ENCODE assay signal across 17 cellular contexts in genomic region chr4:128345650-128346049, GRCh38. TPM values are rescaled to one million over a fixed set of nuclear protein-coding genes. Genes with fewer than 3 reads are reported as not detected.
DNase-seq lines count a peak whose midpoint lies in the region; ATAC-seq and TF ChIP-seq lines count a peak whose summit lies in the region.
"Had no signal": no experiment of that assay in that cellular context is flagged by ENCODE, and none has a peak within 500 bp of the region (broad histone marks: within the 10 kb centered on the region; RNA-seq: fewer than 3 reads in every experiment).

No MANE protein-coding gene starts in this region.

- BruUV-seq in IMR-90 (replicated peaks; lab: Mats Ljungman, UMichigan): no TSS peak

- H3K4me1 ChIP-seq in IMR-90 (ENCODE audit: control insufficient read depth, insufficient read depth, low read length) (peaks cover 18% of the 10 kb centered on the region), osteoblast (ENCODE audit: insufficient read depth, low read length) (peaks cover 23% of the 10 kb centered on the region), uterus (no peaks in the 10 kb centered on the region)

- 0 out of 4 replicates have a peak, but pooled peaks cover 0 to 4% of the 10 kb centered on the region in 2 experiments for H3K79me1 ChIP-seq in IMR-90 (ENCODE audit: low read depth in 1 of 2, low read length in 2 of 2)

- H2AK9ac ChIP-seq in IMR-90 (replicated peaks; ENCODE audit: low read depth, low read length, poor library complexity): no peak overlapping the region

- H3K23ac ChIP-seq in IMR-90 (ENCODE audit: low read depth, low read length): no peak overlapping the region

- dilution Hi-C loops in IMR-90 (cut with HindIII; ENCODE audit: low sequenced_read_pairs, unreplicated experiment): no loop called here

- no peaks in the 10 kb centered on the region for H3K79me2 ChIP-seq in osteoblast (ENCODE audit: insufficient read depth, low read length)

- H4K91ac ChIP-seq in IMR-90 (ENCODE audit: insufficient read depth, low read depth, low read length): no peak overlapping the region

- no peak overlapping the region for H3K27ac ChIP-seq in IMR-90 (ENCODE audit: insufficient read depth, low read length)
- peak overlapping the region; percentile 1 for H3K27ac ChIP-seq in osteoblast (ENCODE audit: low read depth, low read length)
- H3K27ac ChIP-seq in uterus: no peak overlapping the region

- H3K27me3 ChIP-seq in IMR-90 (ENCODE audit: control insufficient read depth, insufficient read depth, low read length) (no peaks in the 10 kb centered on the region), osteoblast (ENCODE audit: insufficient read depth, low read length) (no peaks in the 10 kb centered on the region), uterus (no peaks in the 10 kb centered on the region)

- peak overlapping the region; percentile 1; the same call in 1 of the 2 replicates for H3K18ac ChIP-seq in IMR-90 (ENCODE audit: low read depth, low read length)

- in situ Hi-C loops in IMR-90 (cut with MboI; ENCODE audit: low sequenced_read_pairs): no loop called here

- POLR2A ChIA-PET in IMR-90 (lab: Charles Lee; ENCODE audit: unreplicated experiment): no interaction called here

- no peak for TF ChIP-seq POLR2A in IMR-90 (IDR thresholded peaks at IDR 0.05; ENCODE audit: low read depth, low read length)
- TF ChIP-seq POLR2A in uterus (IDR thresholded peaks at IDR 0.05): no peak

- no peaks in the 10 kb centered on the region for H3K9me3 Mint-ChIP-seq in activated T-helper 2 cell treated with anti-CD3 and anti-CD28 coated beads, Interferon-gamma antibody, Interleukin-2, Interleukin-4, amounts not matched to agents 10 μg/mL and 5 μg/mL and 100 μg/mL, durations not matched to agents 14 hours and 24 hours and 36 hours
- H3K9me3 Mint-ChIP-seq: GM23338, H9 had no signal

- no peak overlapping the region for H3K4me3 Mint-ChIP-seq in activated T-helper 2 cell treated with anti-CD3 and anti-CD28 coated beads, Interferon-gamma antibody, Interleukin-2, Interleukin-4, amounts not matched to agents 10 μg/mL and 5 μg/mL and 100 μg/mL, durations not matched to agents 14 hours and 24 hours and 36 hours (ENCODE audit: low read depth)
- H3K4me3 Mint-ChIP-seq: CD4-positive, alpha-beta memory T cell; GM23338; H9 had no signal

- H3K9ac ChIP-seq in IMR-90 (ENCODE audit: low read depth, low read length): no peak overlapping the region

- no peak overlapping the region for H3K56ac ChIP-seq in IMR-90 (ENCODE audit: extremely low read depth, insufficient read depth, low read length)

- ATAC-seq in IMR-90 (ENCODE audit: low read depth): no peak
- ATAC-seq: GM23338, HCT116 had no signal

- H3K4me1 Mint-ChIP-seq in activated T-helper 2 cell treated with anti-CD3 and anti-CD28 coated beads, Interferon-gamma antibody, Interleukin-2, Interleukin-4, amounts not matched to agents 10 μg/mL and 5 μg/mL and 100 μg/mL, durations not matched to agents 14 hours and 24 hours and 36 hours (ENCODE audit: low read depth): peaks cover 2% of the 10 kb centered on the region
- H3K4me1 Mint-ChIP-seq: CD4-positive, alpha-beta memory T cell had no signal

- H3K4me2 ChIP-seq in IMR-90 (ENCODE audit: low read depth, low read length) (no peak overlapping the region), osteoblast (ENCODE audit: insufficient read depth, low read length) (no peak overlapping the region)
- H3K4me2 ChIP-seq: GM23338 had no signal

- no peak overlapping the region for H2BK20ac ChIP-seq in IMR-90 (ENCODE audit: low read depth, low read length)

- CTCF ChIA-PET in IMR-90 (lab: Yijun Ruan, JAX): no interaction called here

- TF ChIP-seq RAD21 in IMR-90 (IDR thresholded peaks at IDR 0.05; ENCODE audit: low read length): no peak

- WGBS in IMR-90 (ENCODE audit: extremely low coverage in 2 of 2, insufficient read length in 1 of 2), 2 experiments: no CpG with 5 or more reads among the region's 1 CpG

- H2BK15ac ChIP-seq in IMR-90 (ENCODE audit: low read depth, low read length): peak overlapping the region; percentile 47; the same call in 1 of the 3 replicates

- H2AFZ ChIP-seq in IMR-90 (replicated peaks; ENCODE audit: low read length, poor library complexity): no peak overlapping the region
- H2AFZ ChIP-seq in osteoblast (ENCODE audit: low read length): no peak overlapping the region
- H2AFZ ChIP-seq: GM23338 had no signal

- H4K20me1 ChIP-seq in IMR-90 (ENCODE audit: insufficient read depth, low read length) (no peaks in the 10 kb centered on the region), osteoblast (ENCODE audit: insufficient read depth, low read length) (no peaks in the 10 kb centered on the region)

- 0 out of 2 replicates have a peak overlapping the region, but pooled peaks have one; percentile 2 for H2BK120ac ChIP-seq in IMR-90 (ENCODE audit: low read depth, low read length)

- no peak for DNase-seq in IMR-90
- DNase-seq in iris pigment epithelial cell (ENCODE audit: low read depth): peak; percentile 45
- DNase-seq in osteoblast (ENCODE audit: insufficient read length, low spot score, missing footprints): no peak
- no peak for DNase-seq in uterus
- DNase-seq in NCI-H748 treated with DMSO at 0.1 percent for 48 hours (lab: John Stamatoyannopoulos, UW): no peak
- DNase-seq in activated T-helper 2 cell treated with anti-CD3 and anti-CD28 coated beads, Interferon-gamma antibody, Interleukin-2, Interleukin-4, amounts not matched to agents 10 μg/mL and 5 μg/mL and 100 μg/mL, durations not matched to agents 14 hours and 24 hours and 36 hours (ENCODE audit: low spot score): no peak
- DNase-seq: 8988T; C1 segment of cervical spinal cord; Calu3; CD4-positive, alpha-beta memory T cell; COR-L47; DMS53; DMS79 treated with DMSO at 0.1 percent for 48 hours; GF-D8; H9 had no signal

- H3K27me3 Mint-ChIP-seq in activated T-helper 2 cell treated with anti-CD3 and anti-CD28 coated beads, Interferon-gamma antibody, Interleukin-2, Interleukin-4, amounts not matched to agents 10 μg/mL and 5 μg/mL and 100 μg/mL, durations not matched to agents 14 hours and 24 hours and 36 hours (ENCODE audit: low read depth): no peaks in the 10 kb centered on the region
- H3K27me3 Mint-ChIP-seq: CD4-positive, alpha-beta memory T cell had no signal

- H3K36me3 ChIP-seq in IMR-90 (ENCODE audit: control insufficient read depth, insufficient read depth, low read length) (no peaks in the 10 kb centered on the region), osteoblast (ENCODE audit: insufficient read depth, low read length) (no peaks in the 10 kb centered on the region), uterus (no peaks in the 10 kb centered on the region)

- no peak overlapping the region for H2AK5ac ChIP-seq in IMR-90 (ENCODE audit: low read depth, low read length)

- intact Hi-C loops in IMR-90 (cut with micrococcal nuclease) (no loop called here), uterus (cut with DNase I; ENCODE audit: low total_unique reads) (no loop called here)
- intact Hi-C loops in activated T-helper 2 cell treated with anti-CD3 and anti-CD28 coated beads, Interferon-gamma antibody, Interleukin-2, Interleukin-4, amounts not matched to agents 10 μg/mL and 5 μg/mL and 100 μg/mL, durations not matched to agents 14 hours and 24 hours and 36 hours (cut with micrococcal nuclease): no loop called here

- no peaks in the 10 kb centered on the region for H3K36me3 Mint-ChIP-seq in activated T-helper 2 cell treated with anti-CD3 and anti-CD28 coated beads, Interferon-gamma antibody, Interleukin-2, Interleukin-4, amounts not matched to agents 10 μg/mL and 5 μg/mL and 100 μg/mL, durations not matched to agents 14 hours and 24 hours and 36 hours (ENCODE audit: low read depth)

- H4K8ac ChIP-seq in IMR-90 (ENCODE audit: low read depth in 2 of 2, low read length in 2 of 2): no peak overlapping the region

- peak overlapping the region; percentile 37 for H2BK5ac ChIP-seq in IMR-90 (ENCODE audit: low read depth, low read length, poor library complexity, severe bottlenecking)

- TF ChIP-seq CTCF in IMR-90 (conservative IDR thresholded peaks at IDR 0.05; ENCODE audit: low read depth, low read length) (no peak), osteoblast (IDR thresholded peaks at IDR 0.05; ENCODE audit: extremely low read depth, low read depth, low read length) (no peak), uterus (IDR thresholded peaks at IDR 0.05) (no peak)

- peak overlapping the region; percentile 1; the same call in 1 of the 2 replicates for H3K4ac ChIP-seq in IMR-90 (ENCODE audit: low read depth, low read length)

- no peak overlapping the region for H3K27ac Mint-ChIP-seq in activated T-helper 2 cell treated with anti-CD3 and anti-CD28 coated beads, Interferon-gamma antibody, Interleukin-2, Interleukin-4, amounts not matched to agents 10 μg/mL and 5 μg/mL and 100 μg/mL, durations not matched to agents 14 hours and 24 hours and 36 hours
- H3K27ac Mint-ChIP-seq: CD4-positive, alpha-beta memory T cell; GM23338; H9 had no signal

- no peaks in the 10 kb centered on the region for H3K9me3 ChIP-seq in IMR-90 (ENCODE audit: control insufficient read depth, insufficient read depth, low read length)
- no peaks in the 10 kb centered on the region for H3K9me3 ChIP-seq in osteoblast (ENCODE audit: low read depth, low read length)
- H3K9me3 ChIP-seq in uterus: no peaks in the 10 kb centered on the region

- peaks cover 10% of the 10 kb centered on the region for H3K9me1 ChIP-seq in IMR-90 (ENCODE audit: insufficient read depth, low read length)

- no peak overlapping the region; the same call in 1 of the 2 replicates for H4K5ac ChIP-seq in IMR-90 (ENCODE audit: low read depth, low read length)

- H3K14ac ChIP-seq in IMR-90 (replicated peaks; ENCODE audit: low read depth, low read length): 0 out of 2 replicates have a peak overlapping the region, but pooled peaks have one; percentile 4

- H3K4me3 ChIP-seq in IMR-90 (ENCODE audit: insufficient read depth, low read depth, low read length): no peak overlapping the region
- H3K4me3 ChIP-seq in osteoblast (ENCODE audit: insufficient read depth, low read length): no peak overlapping the region
- H3K4me3 ChIP-seq in uterus: no peak overlapping the region
- H3K4me3 ChIP-seq: GM23338 had no signal

TF ChIP-seq in IMR-90, 13 proteins besides CTCF, POLR2A, EP300 and RAD21 (continues in another document):
- TF ChIP-seq RFX5 (IDR thresholded peaks at IDR 0.05; ENCODE audit: low read depth, low read length) (no peak), MAZ (IDR thresholded peaks at IDR 0.05; ENCODE audit: borderline replicate concordance, low read depth, low read length) (no peak)

RNA-seq across cellular contexts. Expression of gene PGRMC2, which starts 58.0 kb away (rescaled TPM):
- 13.4 and 24.4 TPM in 2 replicates for total RNA-seq in IMR-90 (2012; rRNA removed)
- polyA plus RNA-seq in IMR-90 (2012; rRNA removed): 21.9 and 40.7 TPM in 2 replicates
- polyA plus RNA-seq in IMR-90 (2012; cell fraction: cytosol; rRNA removed): 8.0 and 8.9 TPM in 2 replicates
- 2.2 and 19.3 TPM in 2 replicates for polyA plus RNA-seq in IMR-90 (2012; cell fraction: nucleus; rRNA removed; ENCODE audit: low replicate concordance)
- 38.4 and 39.2 TPM in 2 replicates for total RNA-seq in osteoblast
- total RNA-seq in uterus: 10 to 100 TPM; 14.9 to 66.0 (median 37.6) TPM
- total RNA-seq in activated T-helper 2 cell treated with anti-CD3 and anti-CD28 coated beads, Interferon-gamma antibody, Interleukin-2, Interleukin-4, amounts not matched to agents 10 μg/mL and 5 μg/mL and 100 μg/mL, durations not matched to agents 14 hours and 24 hours and 36 hours: 45.0 and 47.2 TPM in 2 replicates
